In the genomic region with DNA sequence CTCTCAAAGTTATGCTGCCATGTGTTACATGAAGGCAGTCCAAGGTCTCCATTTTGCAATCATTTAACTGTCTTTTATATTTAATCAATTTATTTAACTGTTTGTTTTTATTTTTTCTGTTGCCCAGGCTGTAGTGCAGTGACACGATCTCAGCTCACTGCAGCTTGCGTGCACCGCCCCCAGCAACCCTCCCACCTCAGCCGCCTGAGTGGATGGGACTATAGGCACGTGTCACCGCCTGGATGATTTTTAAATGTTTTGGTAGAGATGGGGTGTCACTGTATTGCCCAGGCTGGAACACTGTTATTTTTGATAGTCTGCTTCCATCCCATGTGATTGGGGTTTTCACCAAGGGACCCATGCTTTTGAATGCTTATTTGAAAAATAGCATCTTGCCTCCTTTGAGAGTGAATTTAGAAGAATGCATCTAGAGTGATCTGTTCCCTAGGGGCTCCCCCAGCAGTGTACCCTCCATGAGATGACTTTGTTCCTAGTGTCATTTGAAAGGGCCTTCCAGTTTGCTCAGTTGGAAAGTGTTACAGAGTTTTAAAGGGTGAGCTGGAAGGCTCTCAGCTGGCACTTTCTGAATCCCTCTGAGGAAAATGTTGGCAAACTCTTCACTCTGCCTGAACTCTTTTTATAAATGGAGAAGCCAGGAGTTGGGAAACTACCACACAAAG, we compare ENCODE assay signal across 12 cellular contexts.
A peak's percentile ranks its signal among the peaks of the same experiment; 100 is the strongest.
DNase-seq lines count a peak whose midpoint lies in the region; ATAC-seq and TF ChIP-seq lines count a peak whose summit lies in the region.
"Had no signal": no experiment of that assay in that cellular context is flagged by ENCODE, and none has a peak within 500 bp of the region (broad histone marks: within the 10 kb centered on the region; RNA-seq: fewer than 3 reads in every experiment).

No MANE protein-coding gene starts in this region.

- TF ChIP-seq CTCF in natural killer cell (IDR thresholded peaks at IDR 0.05) = no peak
- no peak for TF ChIP-seq CTCF in thoracic aorta (IDR thresholded peaks at IDR 0.05)

- H3K27ac ChIP-seq in thoracic aorta = no peak overlapping the region
- H3K27ac ChIP-seq: ascending aorta, VCaP had no signal

- H3K9me3 ChIP-seq in thoracic aorta = no peaks in the 10 kb centered on the region
- H3K9me3 ChIP-seq: ascending aorta had no signal

- H3K4me1 ChIP-seq in thoracic aorta (ENCODE audit: control insufficient read depth in 1 of 2, low read depth in 2 of 2) = peaks cover 12 to 30% of the 10 kb centered on the region in 2 donors

- no peak overlapping the region for H3K4me3 Mint-ChIP-seq in natural killer cell
- no peak overlapping the region for H3K4me3 Mint-ChIP-seq in natural killer cell treated with Interleukin-12 subunit alpha and Interleukin-12 subunit beta and Interleukin-15 and Interleukin-18, amount 100 ng/mL, for 72 hours
- H3K4me3 Mint-ChIP-seq in activated naive CD8-positive, alpha-beta T cell treated with anti-CD3 and anti-CD28 coated beads, Interleukin-2, amount 50 U/mL, for 24 hours = peak overlapping the region; percentile 31

- H3K27me3 ChIP-seq in thoracic aorta (replicated peaks; ENCODE audit: insufficient read depth) = no peaks in the 10 kb centered on the region
- H3K27me3 ChIP-seq: ascending aorta had no signal

- no peaks in the 10 kb centered on the region for H3K36me3 Mint-ChIP-seq in natural killer cell
- no peaks in the 10 kb centered on the region for H3K36me3 Mint-ChIP-seq in natural killer cell treated with Interleukin-12 subunit alpha and Interleukin-12 subunit beta and Interleukin-15 and Interleukin-18, amount 100 ng/mL, for 72 hours
- peaks cover 14% of the 10 kb centered on the region for H3K36me3 Mint-ChIP-seq in activated naive CD8-positive, alpha-beta T cell treated with anti-CD3 and anti-CD28 coated beads, Interleukin-2, amount 50 U/mL, for 24 hours (ENCODE audit: low read depth)

- peak overlapping the region; percentile 47 to 62 for H3K27ac Mint-ChIP-seq in natural killer cell
- peak overlapping the region in 1 of 2 donors; percentile 73 for H3K27ac Mint-ChIP-seq in natural killer cell treated with Interleukin-12 subunit alpha and Interleukin-12 subunit beta and Interleukin-15 and Interleukin-18, amount 100 ng/mL, for 72 hours
- H3K27ac Mint-ChIP-seq in activated naive CD8-positive, alpha-beta T cell treated with anti-CD3 and anti-CD28 coated beads, Interleukin-2, amount 50 U/mL, for 24 hours = peak overlapping the region; percentile 84

- H3K4me1 Mint-ChIP-seq in natural killer cell = peaks cover 90 to 94% of the 10 kb centered on the region in 2 donors
- peaks cover 74 to 84% of the 10 kb centered on the region in 2 donors for H3K4me1 Mint-ChIP-seq in natural killer cell treated with Interleukin-12 subunit alpha and Interleukin-12 subunit beta and Interleukin-15 and Interleukin-18, amount 100 ng/mL, for 72 hours (ENCODE audit: low read depth in 2 of 2)
- peaks cover 74% of the 10 kb centered on the region for H3K4me1 Mint-ChIP-seq in activated naive CD8-positive, alpha-beta T cell treated with anti-CD3 and anti-CD28 coated beads, Interleukin-2, amount 50 U/mL, for 24 hours

- H3K4me3 ChIP-seq in thoracic aorta = peak overlapping the region; percentile 10

- intact Hi-C loops in natural killer cell (cut with micrococcal nuclease) = no loop called here

- no peaks in the 10 kb centered on the region for H3K36me3 ChIP-seq in thoracic aorta
- H3K36me3 ChIP-seq: ascending aorta had no signal

- no peaks in the 10 kb centered on the region for H3K27me3 Mint-ChIP-seq in natural killer cell (ENCODE audit: low read depth in 2 of 2)
- H3K27me3 Mint-ChIP-seq in natural killer cell treated with Interleukin-12 subunit alpha and Interleukin-12 subunit beta and Interleukin-15 and Interleukin-18, amount 100 ng/mL, for 72 hours = no peaks in the 10 kb centered on the region
- H3K27me3 Mint-ChIP-seq in activated naive CD8-positive, alpha-beta T cell treated with anti-CD3 and anti-CD28 coated beads, Interleukin-2, amount 50 U/mL, for 24 hours = no peaks in the 10 kb centered on the region
- H3K27me3 Mint-ChIP-seq: CD4-positive, alpha-beta memory T cell had no signal

- DNase-seq in natural killer cell (no peak), left lobe of liver (ENCODE audit: low spot score) (peak; percentile 55), thoracic aorta (ENCODE audit: low spot score) (no peak)
- DNase-seq in natural killer cell treated with Interleukin-12 subunit alpha and Interleukin-12 subunit beta and Interleukin-15 and Interleukin-18, amount 100 ng/mL, for 72 hours (ENCODE audit: low spot score) = no peak
- peak; percentile 22 for DNase-seq in activated naive CD8-positive, alpha-beta T cell treated with anti-CD3 and anti-CD28 coated beads, Interleukin-2, amount 50 U/mL, for 24 hours
- DNase-seq: CD4-positive, alpha-beta memory T cell; NCI-H2107 had no signal

- H3K9me3 Mint-ChIP-seq in natural killer cell = no peaks in the 10 kb centered on the region
- no peaks in the 10 kb centered on the region for H3K9me3 Mint-ChIP-seq in natural killer cell treated with Interleukin-12 subunit alpha and Interleukin-12 subunit beta and Interleukin-15 and Interleukin-18, amount 100 ng/mL, for 72 hours
- H3K9me3 Mint-ChIP-seq in activated naive CD8-positive, alpha-beta T cell treated with anti-CD3 and anti-CD28 coated beads, Interleukin-2, amount 50 U/mL, for 24 hours = no peaks in the 10 kb centered on the region
- H3K9me3 Mint-ChIP-seq: CD4-positive, alpha-beta memory T cell had no signal

- no peak for ATAC-seq in natural killer cell
- ATAC-seq in natural killer cell treated with Interleukin-12 subunit alpha and Interleukin-12 subunit beta and Interleukin-15 and Interleukin-18, amount 100 ng/mL, for 72 hours = no peak
- peak; percentile 58 for ATAC-seq in activated naive CD8-positive, alpha-beta T cell treated with anti-CD3 and anti-CD28 coated beads, Interleukin-2, amount 50 U/mL, for 24 hours
- ATAC-seq in left lobe of liver = peak; percentile 88
- no peak for ATAC-seq in thoracic aorta (ENCODE audit: insufficient number of reproducible peaks, low FRiP score, low read depth)
- ATAC-seq in HG03342 (IDR thresholded peaks at IDR 0.05; ENCODE audit: unreplicated experiment) = no peak
- ATAC-seq in GM21737 (IDR thresholded peaks at IDR 0.05; ENCODE audit: unreplicated experiment) = no peak
- no peak for ATAC-seq in HG03139 (IDR thresholded peaks at IDR 0.05; ENCODE audit: unreplicated experiment)

Comparison
In these comparisons a context has a peak if more than half of its experiments do, and no peak if none do; other contexts are left out.
1. ATAC-seq: peak in activated naive CD8-positive, alpha-beta T cell treated with anti-CD3 and anti-CD28 coated beads, Interleukin-2, amount 50 U/mL, for 24 hours (single experiment) and left lobe of liver (single experiment); none in natural killer cell (0 of 3), natural killer cell treated with Interleukin-12 subunit alpha and Interleukin-12 subunit beta and Interleukin-15 and Interleukin-18, amount 100 ng/mL, for 72 hours (0 of 2), thoracic aorta (single experiment), HG03342 (single experiment), GM21737 (single experiment) and HG03139 (single experiment).
2. DNase-seq: peak in activated naive CD8-positive, alpha-beta T cell treated with anti-CD3 and anti-CD28 coated beads, Interleukin-2, amount 50 U/mL, for 24 hours (single experiment) and left lobe of liver (single experiment); none in natural killer cell (single experiment), natural killer cell treated with Interleukin-12 subunit alpha and Interleukin-12 subunit beta and Interleukin-15 and Interleukin-18, amount 100 ng/mL, for 72 hours (single experiment) and thoracic aorta (single experiment).